Comparison of ENCODE assay signal across 4 cellular contexts in the genomic region with DNA sequence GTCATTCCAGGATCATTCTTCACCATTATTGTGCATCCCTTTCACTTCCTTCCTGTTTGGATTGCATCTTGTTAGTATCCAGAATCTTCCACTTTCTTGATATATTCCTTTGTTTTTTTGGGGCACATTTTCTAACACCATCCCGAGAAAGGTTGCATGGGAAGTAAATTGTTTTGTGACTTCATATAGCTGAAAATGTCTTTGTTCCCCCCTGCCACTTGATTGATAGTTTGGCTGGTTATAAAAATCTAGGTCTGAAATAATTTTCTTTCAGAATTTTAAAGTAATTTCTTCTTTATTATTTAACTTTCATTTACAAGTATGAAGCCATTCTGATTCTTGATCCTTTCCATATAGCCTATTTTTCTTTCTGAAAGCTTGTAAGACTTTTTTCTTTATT.
TF ChIP-seq lines count a peak whose summit lies in the region.

No MANE protein-coding gene starts in this region.

TF ChIP-seq in HepG2, 621 proteins besides CTCF, POLR2A, EP300 and RAD21:
- TF ChIP-seq ZFP1 (CRISPR knock-in tag; IDR thresholded peaks at IDR 0.05) (peak; percentile 96; the same call in 1 of the 2 replicates), ZNF691 (CRISPR knock-in tag; IDR thresholded peaks at IDR 0.05; ENCODE audit: borderline replicate concordance, low read depth) (no peak), ARNT2 (CRISPR knock-in tag; IDR thresholded peaks at IDR 0.05; ENCODE audit: low read depth) (no peak)

TF ChIP-seq in HCT116, 20 proteins besides CTCF, POLR2A, EP300 and RAD21:
- TF ChIP-seq ZBTB33 (IDR thresholded peaks at IDR 0.05; ENCODE audit: extremely low read depth, insufficient replicate concordance, low read length) (no peak), CBX3 (IDR thresholded peaks at IDR 0.05; ENCODE audit: low read depth) (peak; percentile 36; the same call in 1 of the 2 replicates)

TF ChIP-seq in HEK293, 187 proteins besides CTCF, POLR2A, EP300 and RAD21:
- no peak for TF ChIP-seq ZNF19 (tag by site-specific recombination; IDR thresholded peaks at IDR 0.05; ENCODE audit: low read depth)
- TF ChIP-seq SETDB1 (IDR thresholded peaks at IDR 0.05; ENCODE audit: insufficient read length, low read length), result peak; percentile 26

TF ChIP-seq in K562, 482 proteins besides CTCF, POLR2A, EP300 and RAD21:
- TF ChIP-seq CBFA2T2 (conservative IDR thresholded peaks at IDR 0.05) (no peak), EGR1 (conservative IDR thresholded peaks at IDR 0.05) (no peak), BRF2 (IDR thresholded peaks at IDR 0.05; ENCODE audit: borderline replicate concordance, insufficient read depth, insufficient read length) (no peak), ZFP1 (CRISPR knock-in tag; IDR thresholded peaks at IDR 0.05) (peak; percentile 96), ZBTB1 (CRISPR knock-in tag; IDR thresholded peaks at IDR 0.05; ENCODE audit: borderline replicate concordance, low read depth) (no peak), CBX3 (IDR thresholded peaks at IDR 0.05; ENCODE audit: borderline replicate concordance in 1 of 2, low read length in 2 of 2) (peak in 1 of 2 experiments; percentile 53; a peak in 2 of 3 replicates), TRIM28 (IDR thresholded peaks at IDR 0.05) (peak; percentile 57), ZC3H11A (IDR thresholded peaks at IDR 0.05; ENCODE audit: low read depth, low read length) (no peak), MYC (IDR thresholded peaks at IDR 0.05; ENCODE audit: low read depth, low read length) (no peak), MYC (CRISPR knock-in tag; IDR thresholded peaks at IDR 0.05; ENCODE audit: borderline replicate concordance, low read depth) (no peak), NUFIP1 (IDR thresholded peaks at IDR 0.05; ENCODE audit: partially characterized antibody) (no peak), ELF4 (CRISPR knock-in tag; IDR thresholded peaks at IDR 0.05) (no peak), KLF10 (CRISPR knock-in tag; IDR thresholded peaks at IDR 0.05) (no peak)
- TF ChIP-seq, protein P1, sequence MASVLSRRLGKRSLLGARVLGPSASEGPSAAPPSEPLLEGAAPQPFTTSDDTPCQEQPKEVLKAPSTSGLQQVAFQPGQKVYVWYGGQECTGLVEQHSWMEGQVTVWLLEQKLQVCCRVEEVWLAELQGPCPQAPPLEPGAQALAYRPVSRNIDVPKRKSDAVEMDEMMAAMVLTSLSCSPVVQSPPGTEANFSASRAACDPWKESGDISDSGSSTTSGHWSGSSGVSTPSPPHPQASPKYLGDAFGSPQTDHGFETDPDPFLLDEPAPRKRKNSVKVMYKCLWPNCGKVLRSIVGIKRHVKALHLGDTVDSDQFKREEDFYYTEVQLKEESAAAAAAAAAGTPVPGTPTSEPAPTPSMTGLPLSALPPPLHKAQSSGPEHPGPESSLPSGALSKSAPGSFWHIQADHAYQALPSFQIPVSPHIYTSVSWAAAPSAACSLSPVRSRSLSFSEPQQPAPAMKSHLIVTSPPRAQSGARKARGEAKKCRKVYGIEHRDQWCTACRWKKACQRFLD (CRISPR knock-in tag; IDR thresholded peaks at IDR 0.05), result no peak
TF ChIP-seq in K562: peak in this region for 3.
